In genomic region chr4:1305781-1306455, GRCh38 we compare ENCODE assay signal across 11 cellular contexts. TPM values are rescaled to one million over a fixed set of nuclear protein-coding genes. Genes with fewer than 3 reads are reported as not detected.
DNase-seq lines count a peak whose midpoint lies in the region; ATAC-seq and TF ChIP-seq lines count a peak whose summit lies in the region.
"Had no signal": no experiment of that assay in that cellular context is flagged by ENCODE, and none has a peak within 500 bp of the region (broad histone marks: within the 10 kb centered on the region; RNA-seq: fewer than 3 reads in every experiment).

No MANE protein-coding gene starts in this region.

- H4K91ac ChIP-seq in H9 (ENCODE audit: insufficient read length, low read depth, low read length) = no peak overlapping the region

- H3K18ac ChIP-seq in H9 (ENCODE audit: insufficient read length, low read depth, low read length) = no peak overlapping the region

- no peak overlapping the region for H3K9ac ChIP-seq in H9 (ENCODE audit: extremely low read depth, insufficient read length, low read length)

- no peak overlapping the region for H2AFZ ChIP-seq in H9 (ENCODE audit: low read length)

- POLR2A ChIA-PET in WTC11 (lab: Charles Lee) = no interaction called here

- H3K4me1 Mint-ChIP-seq in H9 (peaks cover 16 to 19% of the 10 kb centered on the region in 2 experiments), WTC11 (peaks cover 30% of the 10 kb centered on the region), chondrocyte (ENCODE audit: low read depth) (peaks cover 24% of the 10 kb centered on the region)

- no peak overlapping the region for H4K5ac ChIP-seq in H9 (ENCODE audit: insufficient read length, low read depth, low read length)

- H2AK5ac ChIP-seq in H9 (ENCODE audit: insufficient read length, low read length) = no peak overlapping the region

- H2BK15ac ChIP-seq in H9 (ENCODE audit: low read depth, low read length) = no peak overlapping the region

- H3K27ac Mint-ChIP-seq in H9 (peak overlapping the region in 2 of 3 experiments; percentile 52 to 85; a peak in 3 of 7 replicates), WTC11 (peak overlapping the region; percentile 73), chondrocyte (ENCODE audit: unreplicated experiment) (peak overlapping the region; percentile 49)

- H3K4me2 ChIP-seq in H9 (ENCODE audit: insufficient read depth, insufficient read length, low read length) = no peak overlapping the region

- H2BK120ac ChIP-seq in H9 (ENCODE audit: low read depth, low read length, poor library complexity, severe bottlenecking) = no peak overlapping the region

- peaks cover 2 to 18% (median 12%) of the 10 kb centered on the region in 3 experiments; a peak in 6 of 7 replicates for H3K36me3 Mint-ChIP-seq in H9 (ENCODE audit: insufficient read depth in 1 of 3, low read depth in 3 of 3)
- peaks cover 9% of the 10 kb centered on the region for H3K36me3 Mint-ChIP-seq in WTC11
- H3K36me3 Mint-ChIP-seq in chondrocyte (ENCODE audit: low read depth) = peaks cover 3% of the 10 kb centered on the region

- intact Hi-C loops in posterior vena cava (cut with DNase I) = no loop called here

- H3K79me1 ChIP-seq in H9 (ENCODE audit: insufficient read depth, low read depth, low read length, poor library complexity, severe bottlenecking) = peaks cover 13% of the 10 kb centered on the region

- CTCF ChIA-PET in WTC11 (lab: Charles Lee) = interaction anchor here (1.7 kb wide), 1 partner anchor 20 kb away, joined by 5 read pairs; no protein-coding TSS in a partner anchor

- H3K9me3 ChIP-seq in H9 (ENCODE audit: control insufficient read depth, low read depth, low read length) = no peaks in the 10 kb centered on the region

- H3K14ac ChIP-seq in H9 (ENCODE audit: insufficient read depth, low read length) = no peak overlapping the region

- H3K4me3 ChIP-seq in foreskin fibroblast (ENCODE audit: low read depth in 1 of 2, low read length in 2 of 2) = no peak overlapping the region
- H3K4me3 ChIP-seq: dorsolateral prefrontal cortex, skin epidermis had no signal

- no peak overlapping the region for H3K4ac ChIP-seq in H9 (ENCODE audit: low read depth, low read length)

- H3K4me1 ChIP-seq in H9 (ENCODE audit: insufficient read depth, low read length) = peaks cover 3% of the 10 kb centered on the region; the same call in 1 of the 2 replicates

- no peak overlapping the region for H4K8ac ChIP-seq in H9 (replicated peaks; ENCODE audit: insufficient read length, low read depth, low read length)

- H3K27me3 Mint-ChIP-seq in H9 (ENCODE audit: low read depth) (no peaks in the 10 kb centered on the region), WTC11 (ENCODE audit: low read depth) (no peaks in the 10 kb centered on the region), chondrocyte (ENCODE audit: low read depth) (no peaks in the 10 kb centered on the region)

- TF ChIP-seq CTCF in H9 (conservative IDR thresholded peaks at IDR 0.05) = no peak
- no peak for TF ChIP-seq CTCF in WTC11 (IDR thresholded peaks at IDR 0.05)
- TF ChIP-seq CTCF in chondrocyte (IDR thresholded peaks at IDR 0.05) = no peak
- no peak for TF ChIP-seq CTCF in foreskin fibroblast (IDR thresholded peaks at IDR 0.05; ENCODE audit: low read depth, low read length)

- H3K23ac ChIP-seq in H9 (ENCODE audit: insufficient read length, low read depth, low read length) = no peak overlapping the region

- H3K56ac ChIP-seq in H9 (ENCODE audit: insufficient read length, low read depth, low read length) = no peak overlapping the region

- H2BK20ac ChIP-seq in H9 (ENCODE audit: low read depth, low read length, poor library complexity, severe bottlenecking) = no peak overlapping the region

- H2BK12ac ChIP-seq in H9 (ENCODE audit: insufficient read length, low read depth, low read length) = no peak overlapping the region

- peaks cover 5% of the 10 kb centered on the region for H3K23me2 ChIP-seq in H9 (ENCODE audit: insufficient read length, low read depth, low read length, poor library complexity, severe bottlenecking)

- no peak overlapping the region for H3K27ac ChIP-seq in H9 (ENCODE audit: insufficient read length, low read depth, low read length)
- H3K27ac ChIP-seq: dorsolateral prefrontal cortex had no signal

- H3K9me3 Mint-ChIP-seq in H9 (no peaks in the 10 kb centered on the region), WTC11 (no peaks in the 10 kb centered on the region), chondrocyte (ENCODE audit: low read depth) (no peaks in the 10 kb centered on the region)

- no CpG with 5 or more reads among the region's 17 CpGs for WGBS in H9 (ENCODE audit: extremely low coverage, insufficient read length, low lambda C conversion rate)

- no peak overlapping the region for H3T11ph ChIP-seq in H9 (ENCODE audit: low read length)

- no peak for ATAC-seq in WTC11
- no peak for ATAC-seq in HG03520 (IDR thresholded peaks at IDR 0.05; ENCODE audit: unreplicated experiment)
- no peak for ATAC-seq in HG02981 (IDR thresholded peaks at IDR 0.05; ENCODE audit: unreplicated experiment)

- DNase-seq in H9 (no peak), WTC11 (ENCODE audit: low spot score) (no peak), chondrocyte (ENCODE audit: low spot score) (peak; percentile 42), posterior vena cava (ENCODE audit: low spot score) (peak; percentile 40), foreskin fibroblast (no peak)
- DNase-seq: dorsolateral prefrontal cortex, NCI-H1105, NCI-H748 treated with DMSO at 0.1 percent for 48 hours had no signal

- peaks cover 1% of the 10 kb centered on the region for H4K20me1 ChIP-seq in H9 (ENCODE audit: control insufficient read depth, insufficient read depth, insufficient read length)

- H3K27me3 ChIP-seq in H9 (ENCODE audit: insufficient read depth, low read length) = no peaks in the 10 kb centered on the region
- H3K27me3 ChIP-seq: dorsolateral prefrontal cortex had no signal

- peaks cover 28% of the 10 kb centered on the region for H3K79me2 ChIP-seq in H9 (ENCODE audit: insufficient read depth, low read length)

- H3K4me3 Mint-ChIP-seq in H9 (no peak overlapping the region), WTC11 (no peak overlapping the region), chondrocyte (ENCODE audit: unreplicated experiment) (no peak overlapping the region)

- no peak overlapping the region for H2BK5ac ChIP-seq in H9 (ENCODE audit: insufficient read length, low read length)

TF ChIP-seq in WTC11, 78 proteins besides CTCF, POLR2A, EP300 and RAD21:
- TF ChIP-seq ZNF396 (CRISPR knock-in tag; IDR thresholded peaks at IDR 0.05; ENCODE audit: borderline replicate concordance) (no peak), SP1 (CRISPR knock-in tag; conservative IDR thresholded peaks at IDR 0.05) (no peak), ARID4B (CRISPR knock-in tag; IDR thresholded peaks at IDR 0.05; ENCODE audit: borderline replicate concordance) (no peak), MAX (CRISPR knock-in tag; IDR thresholded peaks at IDR 0.05) (no peak), CDX4 (CRISPR knock-in tag; IDR thresholded peaks at IDR 0.05; ENCODE audit: borderline replicate concordance) (no peak), IRF2 (CRISPR knock-in tag; IDR thresholded peaks at IDR 0.05; ENCODE audit: borderline replicate concordance, low read depth) (no peak)

RNA-seq across cellular contexts. Expression of gene MAEA, which starts 16.2 kb away (rescaled TPM):
- total RNA-seq in H9 (2021) = 85.6 and 89.5 TPM in 2 replicates
- total RNA-seq in WTC11 (2021) = 66.9 to 86.9 TPM (median 79.8 TPM) in 3 replicates
- 54.4 to 62.6 TPM (median 56.3 TPM) in 3 replicates for total RNA-seq in chondrocyte
- 10 to 100 TPM; 37.5 to 43.7 TPM for total RNA-seq in posterior vena cava

RNA-seq across cellular contexts. Expression of gene UVSSA, which starts 41.1 kb away (rescaled TPM):
- total RNA-seq in H9 (2021) (15.9 and 18.3 TPM in 2 replicates), WTC11 (2021) (36.9 to 41.5 TPM (median 40.4 TPM) in 3 replicates), chondrocyte (20.7 to 35.1 TPM (median 20.9 TPM) in 3 replicates), posterior vena cava (10 to 100 TPM; 14.3 to 14.7 TPM)

RNA-seq across cellular contexts. Expression of gene CTBP1, which starts 57.0 kb away (rescaled TPM):
- total RNA-seq in H9 (2021) (128 and 136 TPM in 2 replicates), WTC11 (2021) (143 to 167 TPM (median 159 TPM) in 3 replicates), chondrocyte (147 to 175 TPM (median 151 TPM) in 3 replicates), posterior vena cava (100 to 1,000 TPM; 109 to 113 TPM)

Comparison
In these comparisons a context has a peak if more than half of its experiments do, and no peak if none do; other contexts are left out.
1. DNase-seq: peak in chondrocyte (single experiment) and posterior vena cava (single experiment); none in H9 (single experiment), WTC11 (single experiment) and foreskin fibroblast (0 of 2).
2. Peak in every context shown above with its lines, with median percentiles within 50 percentile points of each other: H3K27ac Mint-ChIP-seq.